ENCODE assay signal across 21 cellular contexts in the genomic region with DNA sequence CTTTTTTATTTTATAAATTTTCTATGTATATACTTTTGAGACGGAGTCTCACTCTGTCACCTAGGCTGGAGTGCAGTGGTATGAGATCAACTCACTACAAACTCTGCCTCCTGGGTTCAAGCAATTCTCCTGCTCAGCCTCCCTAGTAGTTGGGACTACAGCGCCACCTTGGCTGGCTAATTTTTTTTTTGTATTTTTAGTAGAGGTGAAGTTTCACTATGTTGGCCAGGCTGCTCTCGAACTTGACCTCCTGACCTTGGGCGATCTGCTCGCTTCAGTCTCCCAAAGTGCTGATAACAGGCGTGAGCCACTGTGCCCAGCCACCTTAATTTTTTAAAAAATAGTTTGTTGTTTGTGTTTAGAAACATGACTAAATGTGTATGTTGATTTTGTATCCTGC.
DNase-seq lines count a peak whose midpoint lies in the region; ATAC-seq, FAIRE-seq and TF ChIP-seq lines count a peak whose summit lies in the region.
"Had no signal": no experiment of that assay in that cellular context is flagged by ENCODE, and none has a peak within 500 bp of the region (broad histone marks: within the 10 kb centered on the region; RNA-seq: fewer than 3 reads in every experiment).

No MANE protein-coding gene starts in this region.

- H3K9me3 ChIP-seq in H9 (ENCODE audit: control insufficient read depth, low read depth, low read length): no peaks in the 10 kb centered on the region
- H3K9me3 ChIP-seq in OCI-LY7 (ENCODE audit: low read length): no peaks in the 10 kb centered on the region
- H3K9me3 ChIP-seq in K562 (replicated peaks; ENCODE audit: control insufficient read depth, insufficient read depth, low read depth, low read length): no peaks in the 10 kb centered on the region
- H3K9me3 ChIP-seq in WERI-Rb-1 (ENCODE audit: severe bottlenecking): peaks cover 11% of the 10 kb centered on the region

- H3K27ac ChIP-seq in H9 (ENCODE audit: insufficient read length, low read depth, low read length) (no peak overlapping the region), OCI-LY7 (ENCODE audit: low read depth, low read length, poor library complexity, severe bottlenecking) (no peak overlapping the region), K562 (ENCODE audit: extremely low read depth, low read depth, low read length) (no peak overlapping the region), mesendoderm (ENCODE audit: low read depth, low read length) (no peak overlapping the region), WERI-Rb-1 (no peak overlapping the region)
- H3K27ac ChIP-seq: GM23248 had no signal

- no peaks in the 10 kb centered on the region; a peak in 1 of 7 replicates for H3K36me3 Mint-ChIP-seq in H9 (ENCODE audit: insufficient read depth in 1 of 3, low read depth in 3 of 3)
- H3K36me3 Mint-ChIP-seq: CD8-positive, alpha-beta memory T cell had no signal

- no peak overlapping the region for H3K4ac ChIP-seq in H9 (ENCODE audit: low read depth, low read length)
- no peak overlapping the region for H3K4ac ChIP-seq in mesendoderm (ENCODE audit: low read depth, low read length)

- peaks cover 5 to 7% of the 10 kb centered on the region in 2 experiments; a peak in 4 of 5 replicates for H3K9me3 Mint-ChIP-seq in H9

- WGBS in H9 (ENCODE audit: extremely low coverage, insufficient read length, low lambda C conversion rate): no CpG with 5 or more reads among the region's 6 CpGs
- WGBS in K562 (ENCODE audit: insufficient coverage, low coverage, missing lambda C conversion rate): 6% methylated on average over 6 of the region's 6 CpGs
- WGBS in mesendoderm (ENCODE audit: extremely low coverage, insufficient coverage, low lambda C conversion rate): no CpG with 5 or more reads among the region's 6 CpGs

- TF ChIP-seq RAD21 in K562 (CRISPR knock-in tag; conservative IDR thresholded peaks at IDR 0.05 in 1 of 2, IDR thresholded peaks at IDR 0.05 in 1 of 2): peak; percentile 5 to 37; a peak in 2 of 4 replicates

- POLR2A ChIA-PET in OCI-LY7 (lab: Charles Lee): no interaction called here
- POLR2A ChIA-PET in K562 (lab: Yijun Ruan, JAX): no interaction called here

- no peaks in the 10 kb centered on the region for H3K4me1 Mint-ChIP-seq in H9
- H3K4me1 Mint-ChIP-seq: CD4-positive, CD25-positive, alpha-beta regulatory T cell; CD8-positive, alpha-beta memory T cell had no signal

- H2BK15ac ChIP-seq in H9 (ENCODE audit: low read depth, low read length) (no peak overlapping the region), mesendoderm (replicated peaks; ENCODE audit: low read depth) (no peak overlapping the region)

- no peak overlapping the region for H3K56ac ChIP-seq in H9 (ENCODE audit: insufficient read length, low read depth, low read length)
- no peak overlapping the region for H3K56ac ChIP-seq in mesendoderm (ENCODE audit: low read length)

- H3K9ac ChIP-seq in H9 (ENCODE audit: extremely low read depth, insufficient read length, low read length): no peak overlapping the region
- no peak overlapping the region for H3K9ac ChIP-seq in K562 (ENCODE audit: insufficient read depth in 1 of 2, low read depth in 2 of 2, low read length in 2 of 2)
- H3K9ac ChIP-seq in mesendoderm (ENCODE audit: low read length): no peak overlapping the region
- H3K9ac ChIP-seq: GM23248 had no signal

- FAIRE-seq in K562 (lab: Jason Lieb, UNC): peak; percentile 56
- FAIRE-seq: A204.1, G401.6, GM12891, GM18507 had no signal

- no peak overlapping the region for H4K8ac ChIP-seq in H9 (replicated peaks; ENCODE audit: insufficient read length, low read depth, low read length)
- no peak overlapping the region for H4K8ac ChIP-seq in mesendoderm (ENCODE audit: low read depth, low read length)

- H3K4me1 ChIP-seq in H9 (ENCODE audit: insufficient read depth, low read length) (no peaks in the 10 kb centered on the region), OCI-LY7 (ENCODE audit: insufficient read depth, low read length, poor library complexity, severe bottlenecking) (no peaks in the 10 kb centered on the region), K562 (replicated peaks in 1 of 2; ENCODE audit: control insufficient read depth in 2 of 2, insufficient read depth in 2 of 2, low read length in 2 of 2) (no peaks in the 10 kb centered on the region), mesendoderm (ENCODE audit: control insufficient read depth, low read depth, low read length) (no peaks in the 10 kb centered on the region)
- H3K4me1 ChIP-seq: BE2C had no signal

- H3K9me2 ChIP-seq in OCI-LY7 (ENCODE audit: insufficient read depth, low read length): no peaks in the 10 kb centered on the region

- peak; percentile 80 for ATAC-seq in K562

- in situ Hi-C loops in K562 (cut with MboI): no loop called here

- no peaks in the 10 kb centered on the region for H3K23me2 ChIP-seq in H9 (ENCODE audit: insufficient read length, low read depth, low read length, poor library complexity, severe bottlenecking)

- H3K23ac ChIP-seq in H9 (ENCODE audit: insufficient read length, low read depth, low read length): no peak overlapping the region
- H3K23ac ChIP-seq in mesendoderm (ENCODE audit: low read length): no peak overlapping the region

- no peak overlapping the region for H3K18ac ChIP-seq in H9 (ENCODE audit: insufficient read length, low read depth, low read length)
- H3K18ac ChIP-seq in mesendoderm (ENCODE audit: low read length): no peak overlapping the region

- DNase-seq in H9: peak; percentile 24
- no peak for DNase-seq in OCI-LY7 (ENCODE audit: low spot score)
- DNase-seq in K562 (ENCODE audit: extremely low read depth in 1 of 4, low spot score in 3 of 4): peak in 1 of 4 experiments; percentile 53
- DNase-seq in mesendoderm: peak; percentile 3
- no peak for DNase-seq in activated T-cell treated with anti-CD3 and anti-CD28 coated beads, Interleukin-2, amount 50 U/mL, for 48 hours
- no peak for DNase-seq in WERI-Rb-1
- DNase-seq in DMS114 treated with DMSO at 0.1 percent for 48 hours (lab: John Stamatoyannopoulos, UW; ENCODE audit: unreplicated experiment): no peak
- DNase-seq: ACHN; BE2C; C1 segment of cervical spinal cord; CD4-positive, CD25-positive, alpha-beta regulatory T cell; CD8-positive, alpha-beta memory T cell; COR-L47; DMS 273 treated with DMSO at 0.1 percent for 48 hours; GM23248; H7; KBM-7 had no signal

- H3K79me2 ChIP-seq in H9 (ENCODE audit: insufficient read depth, low read length): no peaks in the 10 kb centered on the region
- no peaks in the 10 kb centered on the region for H3K79me2 ChIP-seq in OCI-LY7 (ENCODE audit: insufficient read depth, low read depth, low read length)
- H3K79me2 ChIP-seq in K562 (ENCODE audit: control insufficient read depth, insufficient read depth, low read length): no peaks in the 10 kb centered on the region
- no peaks in the 10 kb centered on the region for H3K79me2 ChIP-seq in mesendoderm (ENCODE audit: control insufficient read depth, insufficient read depth, low read length)

- no peaks in the 10 kb centered on the region for H3K9me1 ChIP-seq in K562 (ENCODE audit: control insufficient read depth, insufficient read depth, low read length)

- TF ChIP-seq CTCF in H9 (conservative IDR thresholded peaks at IDR 0.05) (peak; percentile 39; the same call in 2 of the 3 replicates), OCI-LY7 (conservative IDR thresholded peaks at IDR 0.05; ENCODE audit: low read length) (peak; percentile 20; the same call in 1 of the 2 replicates), K562 (IDR thresholded peaks at IDR 0.05 in 2 of 3, conservative IDR thresholded peaks at IDR 0.05 in 1 of 3; ENCODE audit: insufficient read depth in 2 of 3, low read depth in 1 of 3, low read length in 3 of 3) (peak in 2 of 3 experiments; percentile 13 to 44; a peak in 2 of 6 replicates), WERI-Rb-1 (IDR thresholded peaks at IDR 0.05; ENCODE audit: low read depth, low read length) (no peak)

- no peak overlapping the region for H3K14ac ChIP-seq in H9 (ENCODE audit: insufficient read depth, low read length)

- H3K4me3 ChIP-seq in OCI-LY7 (ENCODE audit: low read depth, low read length, poor library complexity, severe bottlenecking): no peak overlapping the region
- H3K4me3 ChIP-seq in K562: no peak overlapping the region
- H3K4me3 ChIP-seq in mesendoderm (ENCODE audit: low read length): no peak overlapping the region
- H3K4me3 ChIP-seq in WERI-Rb-1 (ENCODE audit: low read depth, low read length): no peak overlapping the region
- H3K4me3 ChIP-seq: GM23248 had no signal

- H3K36me3 ChIP-seq in OCI-LY7 (ENCODE audit: insufficient read depth, low read length) (no peaks in the 10 kb centered on the region), K562 (ENCODE audit: control insufficient read depth, insufficient read depth, low read length) (no peaks in the 10 kb centered on the region), mesendoderm (ENCODE audit: control insufficient read depth, insufficient read depth, low read length) (no peaks in the 10 kb centered on the region), WERI-Rb-1 (no peaks in the 10 kb centered on the region)
- H3K36me3 ChIP-seq: BE2C had no signal

- H2BK120ac ChIP-seq in H9 (ENCODE audit: low read depth, low read length, poor library complexity, severe bottlenecking) (no peak overlapping the region), mesendoderm (ENCODE audit: low read depth, low read length) (no peak overlapping the region)

- H3K4me2 ChIP-seq in H9 (ENCODE audit: insufficient read depth, insufficient read length, low read length): no peak overlapping the region
- no peak overlapping the region for H3K4me2 ChIP-seq in OCI-LY7 (ENCODE audit: low read length)
- H3K4me2 ChIP-seq in K562 (ENCODE audit: insufficient read depth, low read length): no peak overlapping the region
- H3K4me2 ChIP-seq in mesendoderm (ENCODE audit: low read length): no peak overlapping the region

- H2BK12ac ChIP-seq in H9 (ENCODE audit: insufficient read length, low read depth, low read length): no peak overlapping the region

- intact Hi-C loops in OCI-LY7 (cut with micrococcal nuclease; ENCODE audit: unreplicated experiment) (no loop called here), K562 (cut with micrococcal nuclease) (loop anchor here (1.0 to 10.0 kb wide), 2 partner anchors 145 to 883 kb away; no protein-coding TSS in a partner anchor)

- H4K20me1 ChIP-seq in H9 (ENCODE audit: control insufficient read depth, insufficient read depth, insufficient read length) (no peaks in the 10 kb centered on the region), OCI-LY7 (ENCODE audit: insufficient read depth, low read length) (no peaks in the 10 kb centered on the region), K562 (replicated peaks; ENCODE audit: control insufficient read depth, insufficient read depth, low read length) (no peaks in the 10 kb centered on the region)

- no peak overlapping the region for H2BK5ac ChIP-seq in H9 (ENCODE audit: insufficient read length, low read length)
- no peak overlapping the region for H2BK5ac ChIP-seq in mesendoderm (ENCODE audit: low read length)

- no peak for TF ChIP-seq POLR2A in K562 (conservative IDR thresholded peaks at IDR 0.05)

- no peak overlapping the region for H3T11ph ChIP-seq in H9 (ENCODE audit: low read length)

- H3K27me3 Mint-ChIP-seq in H9 (ENCODE audit: low read depth): no peaks in the 10 kb centered on the region

- H3K79me1 ChIP-seq in H9 (ENCODE audit: insufficient read depth, low read depth, low read length, poor library complexity, severe bottlenecking) (no peaks in the 10 kb centered on the region), mesendoderm (ENCODE audit: low read length) (no peaks in the 10 kb centered on the region)

- BruUV-seq in OCI-LY7 (replicated peaks; lab: Mats Ljungman, UMichigan) (no TSS peak), K562 (replicated peaks; lab: Mats Ljungman, UMichigan) (no TSS peak)

- no peaks in the 10 kb centered on the region for H3K27me3 ChIP-seq in H9 (ENCODE audit: insufficient read depth, low read length)
- no peaks in the 10 kb centered on the region for H3K27me3 ChIP-seq in K562 (ENCODE audit: control insufficient read depth in 2 of 2, insufficient read depth in 2 of 2, low read length in 2 of 2)
- no peaks in the 10 kb centered on the region for H3K27me3 ChIP-seq in mesendoderm (ENCODE audit: insufficient read depth, low read length, poor library complexity)
- peaks cover 2% of the 10 kb centered on the region for H3K27me3 ChIP-seq in WERI-Rb-1 (ENCODE audit: insufficient read depth, low read depth, severe bottlenecking)
- H3K27me3 ChIP-seq: BE2C had no signal

- CTCF ChIA-PET in OCI-LY7 (lab: Charles Lee; ENCODE audit: unreplicated experiment): no interaction called here
- CTCF ChIA-PET in K562 (lab: Yijun Ruan, JAX; ENCODE audit: low intra/inter-chr PET ratio): no interaction called here

- H3K27ac Mint-ChIP-seq in H9: no peak overlapping the region
- H3K27ac Mint-ChIP-seq: CD4-positive, CD25-positive, alpha-beta regulatory T cell; CD8-positive, alpha-beta memory T cell had no signal

- TF ChIP-seq EP300 in K562 (IDR thresholded peaks at IDR 0.05; ENCODE audit: low read length): no peak

- H4K5ac ChIP-seq in H9 (ENCODE audit: insufficient read length, low read depth, low read length) (no peak overlapping the region), mesendoderm (ENCODE audit: low read length) (no peak overlapping the region)

- H4K91ac ChIP-seq in H9 (ENCODE audit: insufficient read length, low read depth, low read length): no peak overlapping the region

- H2AK5ac ChIP-seq in H9 (ENCODE audit: insufficient read length, low read length): no peak overlapping the region
- no peak overlapping the region for H2AK5ac ChIP-seq in mesendoderm (ENCODE audit: low read length)

- H3K4me3 Mint-ChIP-seq in H9: no peak overlapping the region
- H3K4me3 Mint-ChIP-seq: CD4-positive, CD25-positive, alpha-beta regulatory T cell; CD8-positive, alpha-beta memory T cell had no signal

- no peak overlapping the region for H2BK20ac ChIP-seq in H9 (ENCODE audit: low read depth, low read length, poor library complexity, severe bottlenecking)

- no peak overlapping the region for H2AFZ ChIP-seq in H9 (ENCODE audit: low read length)
- no peak overlapping the region for H2AFZ ChIP-seq in OCI-LY7 (ENCODE audit: low read length)
- no peak overlapping the region for H2AFZ ChIP-seq in K562 (ENCODE audit: low read depth, low read length)
- H2AFZ ChIP-seq: GM23248 had no signal

Comparison
In these comparisons a context has a peak if more than half of its experiments do, and no peak if none do; other contexts are left out.
1. DNase-seq: peak in H9 (single experiment) and mesendoderm (single experiment); none in OCI-LY7 (single experiment), activated T-cell treated with anti-CD3 and anti-CD28 coated beads, Interleukin-2, amount 50 U/mL, for 48 hours (0 of 2), WERI-Rb-1 (single experiment) and DMS114 treated with DMSO at 0.1 percent for 48 hours (single experiment).